11 cellular contexts compared by ENCODE assay signal in genomic region chr14:100049220-100049619, GRCh38. TPM values are rescaled to one million over a fixed set of nuclear protein-coding genes. Genes with fewer than 3 reads are reported as not detected.
DNase-seq lines count a peak whose midpoint lies in the region; ATAC-seq and TF ChIP-seq lines count a peak whose summit lies in the region.
"Had no signal": no experiment of that assay in that cellular context is flagged by ENCODE, and none has a peak within 500 bp of the region (broad histone marks: within the 10 kb centered on the region; RNA-seq: fewer than 3 reads in every experiment).

No MANE protein-coding gene starts in this region.

- ATAC-seq in right cardiac atrium, result peak; percentile 26 to 54
- peak; percentile 27 for ATAC-seq in activated naive CD8-positive, alpha-beta T cell treated with anti-CD3 and anti-CD28 coated beads, Interleukin-2, amount 10 ng/mL, durations not matched to agents 7 days and 5 days (ENCODE audit: low read depth)
- ATAC-seq: activated CD4-positive, CD25-positive, alpha-beta regulatory T cell treated with anti-CD3 and anti-CD28 coated beads, Interleukin-2, amount 50 U/mL, for 24 hours had no signal

- H3K4me3 ChIP-seq in right cardiac atrium (ENCODE audit: low read length) (no peak overlapping the region), left ventricle myocardium inferior (no peak overlapping the region), fibroblast of villous mesenchyme (ENCODE audit: low read depth, low read length) (no peak overlapping the region), thyroid gland (replicated peaks in 1 of 3) (no peak overlapping the region)

- TF ChIP-seq CTCF in left ventricle myocardium inferior (IDR thresholded peaks at IDR 0.05; ENCODE audit: borderline replicate concordance) (no peak), fibroblast of villous mesenchyme (IDR thresholded peaks at IDR 0.05; ENCODE audit: insufficient read depth, low read depth, low read length) (no peak), CD14-positive monocyte (IDR thresholded peaks at IDR 0.05) (no peak), thyroid gland (IDR thresholded peaks at IDR 0.05) (no peak)

- no peaks in the 10 kb centered on the region for H3K9me3 Mint-ChIP-seq in activated naive CD8-positive, alpha-beta T cell treated with anti-CD3 and anti-CD28 coated beads, Interleukin-2, amount 10 ng/mL, durations not matched to agents 7 days and 5 days
- H3K9me3 Mint-ChIP-seq in CD14-positive monocyte, result peaks cover 0 to 3% (median 0%) of the 10 kb centered on the region in 7 donors

- no peak overlapping the region for H3K27ac ChIP-seq in right cardiac atrium (ENCODE audit: low read length)
- no peak overlapping the region for H3K27ac ChIP-seq in left ventricle myocardium inferior (replicated peaks)
- H3K27ac ChIP-seq in thyroid gland, result no peak overlapping the region
- H3K27ac ChIP-seq: HL-60 had no signal

- intact Hi-C loops in right cardiac atrium (cut with DNase I), result no loop called here
- intact Hi-C loops in left ventricle myocardium inferior (cut with micrococcal nuclease), result no loop called here
- intact Hi-C loops in CD14-positive monocyte (cut with micrococcal nuclease), result no loop called here
- intact Hi-C loops in thyroid gland (cut with DNase I), result no loop called here

- H3K4me3 Mint-ChIP-seq in activated naive CD8-positive, alpha-beta T cell treated with anti-CD3 and anti-CD28 coated beads, Interleukin-2, amount 10 ng/mL, durations not matched to agents 7 days and 5 days, result peak overlapping the region; percentile 57
- H3K4me3 Mint-ChIP-seq in CD14-positive monocyte, result no peak overlapping the region

- peaks cover 2% of the 10 kb centered on the region for H3K4me1 ChIP-seq in right cardiac atrium (ENCODE audit: control insufficient read depth, insufficient read depth, low read length)
- H3K4me1 ChIP-seq in left ventricle myocardium inferior, result peaks cover 11% of the 10 kb centered on the region
- H3K4me1 ChIP-seq in thyroid gland, result no peaks in the 10 kb centered on the region

- H3K27ac Mint-ChIP-seq in activated naive CD8-positive, alpha-beta T cell treated with anti-CD3 and anti-CD28 coated beads, Interleukin-2, amount 10 ng/mL, durations not matched to agents 7 days and 5 days, result peak overlapping the region; percentile 56
- no peak overlapping the region for H3K27ac Mint-ChIP-seq in CD14-positive monocyte

- no peak for DNase-seq in right cardiac atrium
- DNase-seq in left ventricle myocardium inferior, result no peak
- no peak for DNase-seq in activated naive CD8-positive, alpha-beta T cell treated with anti-CD3 and anti-CD28 coated beads, Interleukin-2, amount 10 ng/mL, durations not matched to agents 7 days and 5 days
- DNase-seq in fibroblast of villous mesenchyme (ENCODE audit: low read depth), result peak; percentile 74
- DNase-seq in stromal cell of bone marrow (ENCODE audit: low read depth), result peak; percentile 37
- DNase-seq in CD14-positive monocyte (ENCODE audit: low spot score), result no peak
- no peak for DNase-seq in T-helper 9 cell
- no peak for DNase-seq in thyroid gland
- DNase-seq: stimulated activated naive CD4-positive, alpha-beta T cell treated with Interleukin-2 at 50 U/mL for 16 hours had no signal

- H3K27me3 Mint-ChIP-seq in activated naive CD8-positive, alpha-beta T cell treated with anti-CD3 and anti-CD28 coated beads, Interleukin-2, amount 10 ng/mL, durations not matched to agents 7 days and 5 days, result no peaks in the 10 kb centered on the region
- H3K27me3 Mint-ChIP-seq in CD14-positive monocyte (ENCODE audit: low read depth in 3 of 3), result peaks cover 0 to 2% (median 1%) of the 10 kb centered on the region in 3 donors

- peaks cover 27% of the 10 kb centered on the region for H3K4me1 Mint-ChIP-seq in activated naive CD8-positive, alpha-beta T cell treated with anti-CD3 and anti-CD28 coated beads, Interleukin-2, amount 10 ng/mL, durations not matched to agents 7 days and 5 days
- H3K4me1 Mint-ChIP-seq in CD14-positive monocyte, result peaks cover 5% of the 10 kb centered on the region

- no peak for TF ChIP-seq POLR2A in thyroid gland (IDR thresholded peaks at IDR 0.05)

- 60% methylated on average over 2 of the region's 2 CpGs for WGBS in right cardiac atrium
- WGBS in thyroid gland, 2 donors, result 74 to 77% methylated on average over 2 of the region's 2 CpGs

- peaks cover 15% of the 10 kb centered on the region for H3K36me3 Mint-ChIP-seq in activated naive CD8-positive, alpha-beta T cell treated with anti-CD3 and anti-CD28 coated beads, Interleukin-2, amount 10 ng/mL, durations not matched to agents 7 days and 5 days
- H3K36me3 Mint-ChIP-seq in CD14-positive monocyte, result no peaks in the 10 kb centered on the region

- no peaks in the 10 kb centered on the region for H3K27me3 ChIP-seq in right cardiac atrium (ENCODE audit: control insufficient read depth, insufficient read depth)
- H3K27me3 ChIP-seq in left ventricle myocardium inferior (ENCODE audit: low read depth), result no peaks in the 10 kb centered on the region
- no peaks in the 10 kb centered on the region for H3K27me3 ChIP-seq in thyroid gland

- H3K9me3 ChIP-seq in right cardiac atrium (ENCODE audit: control insufficient read depth, low read length) (no peaks in the 10 kb centered on the region), left ventricle myocardium inferior (replicated peaks) (no peaks in the 10 kb centered on the region), thyroid gland (no peaks in the 10 kb centered on the region)

- H3K36me3 ChIP-seq in left ventricle myocardium inferior, result no peaks in the 10 kb centered on the region
- no peaks in the 10 kb centered on the region for H3K36me3 ChIP-seq in thyroid gland

- POLR2A ChIA-PET in activated naive CD8-positive, alpha-beta T cell treated with anti-CD3 and anti-CD28 coated beads, Interleukin-2, amount 10 ng/mL, durations not matched to agents 7 days and 5 days (lab: Charles Lee), result interaction anchor here (0.9 to 1.0 kb wide), 2 partner anchors 16 to 18 kb away, joined by 5 read pairs; partner anchors contain the start of gene EVL

RNA-seq across cellular contexts. Expression of gene EVL, which starts 16.0 kb away (rescaled TPM):
- total RNA-seq in right cardiac atrium (10 to 100 TPM; 68.1 to 74.8 (median 71.5) TPM), left ventricle myocardium inferior (39.7 TPM), fibroblast of villous mesenchyme (5.2 and 9.7 TPM in 2 replicates), thyroid gland (10 to 100 TPM; 24.2 to 40.1 (median 29.8) TPM)
- polyA plus RNA-seq in right cardiac atrium (46.6 TPM), CD14-positive monocyte (1 to 10 TPM; 3.2 to 6.7 TPM)
- 1,000 to 10,000 TPM; 1,124 to 1,144 TPM for total RNA-seq in activated naive CD8-positive, alpha-beta T cell treated with anti-CD3 and anti-CD28 coated beads, Interleukin-2, amount 10 ng/mL, durations not matched to agents 7 days and 5 days

Comparison
In these comparisons a context has a peak if more than half of its experiments do, and no peak if none do; other contexts are left out.
1. DNase-seq: peak in fibroblast of villous mesenchyme (single experiment) and stromal cell of bone marrow (single experiment); none in right cardiac atrium (0 of 3), left ventricle myocardium inferior (single experiment), activated naive CD8-positive, alpha-beta T cell treated with anti-CD3 and anti-CD28 coated beads, Interleukin-2, amount 10 ng/mL, durations not matched to agents 7 days and 5 days (single experiment), CD14-positive monocyte (single experiment), T-helper 9 cell (single experiment) and thyroid gland (0 of 2).
2. RNA of gene EVL, which starts 16.0 kb away (total RNA-seq): 1,124 to 1,144 TPM in activated naive CD8-positive, alpha-beta T cell treated with anti-CD3 and anti-CD28 coated beads, Interleukin-2, amount 10 ng/mL, durations not matched to agents 7 days and 5 days; 68.1 to 74.8 TPM in right cardiac atrium, 39.7 TPM in left ventricle myocardium inferior (single experiment), 24.2 to 40.1 TPM in thyroid gland and 5.2 to 9.7 TPM in fibroblast of villous mesenchyme; every median in the first group is over 10 times any median in the second.